Comparison of ENCODE assay signal across 1 cellular context in the genomic region with DNA sequence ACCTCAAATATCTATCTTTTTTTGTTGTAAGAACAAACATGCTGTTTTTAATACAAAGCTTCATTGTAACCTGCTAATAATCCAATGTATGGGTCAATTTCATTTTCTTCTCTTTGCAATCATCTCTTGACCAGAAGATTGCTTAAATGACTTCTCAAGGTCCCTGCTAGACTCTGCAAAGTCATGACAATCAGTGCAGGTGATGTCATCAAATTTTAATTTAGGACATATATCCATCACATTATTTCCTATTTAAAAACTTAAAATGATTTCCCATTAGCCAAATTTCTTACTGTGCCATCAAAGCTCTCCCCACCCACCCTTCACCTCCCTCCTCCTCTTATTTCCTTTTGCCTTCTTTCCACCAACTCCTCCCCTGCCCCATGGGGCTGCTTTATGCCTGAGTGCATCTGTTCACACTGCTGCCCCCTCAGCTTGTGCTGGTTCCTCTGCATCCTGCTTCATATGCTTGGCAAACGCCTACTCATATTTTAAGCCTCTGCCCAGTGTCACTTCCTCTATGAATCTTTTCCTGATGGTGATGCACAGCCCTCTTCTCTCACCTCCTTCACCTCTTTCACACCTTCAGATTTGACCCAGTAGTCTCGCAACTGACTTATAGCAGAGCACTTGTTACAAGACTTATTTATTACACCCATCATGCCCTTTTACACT.
TF ChIP-seq lines count a peak whose summit lies in the region.

No MANE protein-coding gene starts in this region.

TF ChIP-seq in GM12878, 131 proteins besides CTCF, POLR2A, EP300 and RAD21 (continued from another document and continues in another):
- no peak for TF ChIP-seq CEBPZ (IDR thresholded peaks at IDR 0.05; ENCODE audit: low read depth, low read length)
- TF ChIP-seq HCFC1 (IDR thresholded peaks at IDR 0.05; ENCODE audit: low read length) = 0 out of 2 replicates have a peak, but pooled peaks have one; percentile 22
- TF ChIP-seq ZZZ3 (IDR thresholded peaks at IDR 0.05; ENCODE audit: control insufficient read depth, insufficient read length, low read depth) = no peak
- peak; percentile 64 for TF ChIP-seq RUNX3 (IDR thresholded peaks at IDR 0.05; ENCODE audit: low read length)
- no peak for TF ChIP-seq TARDBP (IDR thresholded peaks at IDR 0.05; ENCODE audit: borderline replicate concordance)
- TF ChIP-seq ZSCAN29 (IDR thresholded peaks at IDR 0.05) = peak; percentile 34; the same call in 1 of the 2 replicates
- TF ChIP-seq CHD2 (IDR thresholded peaks at IDR 0.05; ENCODE audit: borderline replicate concordance, low read depth, low read length) = peak; percentile 74; the same call in 1 of the 2 replicates
- no peak for TF ChIP-seq NFYA (IDR thresholded peaks at IDR 0.05; ENCODE audit: borderline replicate concordance, low read depth, low read length)
- TF ChIP-seq IRF3 (IDR thresholded peaks at IDR 0.05) = no peak
- peak in 1 of 2 experiments; percentile 90; a peak in 2 of 4 replicates for TF ChIP-seq ETV6 (conservative IDR thresholded peaks at IDR 0.05 in 1 of 2, IDR thresholded peaks at IDR 0.05 in 1 of 2; ENCODE audit: borderline replicate concordance in 1 of 2, low read depth in 1 of 2)
- TF ChIP-seq, protein P1, sequence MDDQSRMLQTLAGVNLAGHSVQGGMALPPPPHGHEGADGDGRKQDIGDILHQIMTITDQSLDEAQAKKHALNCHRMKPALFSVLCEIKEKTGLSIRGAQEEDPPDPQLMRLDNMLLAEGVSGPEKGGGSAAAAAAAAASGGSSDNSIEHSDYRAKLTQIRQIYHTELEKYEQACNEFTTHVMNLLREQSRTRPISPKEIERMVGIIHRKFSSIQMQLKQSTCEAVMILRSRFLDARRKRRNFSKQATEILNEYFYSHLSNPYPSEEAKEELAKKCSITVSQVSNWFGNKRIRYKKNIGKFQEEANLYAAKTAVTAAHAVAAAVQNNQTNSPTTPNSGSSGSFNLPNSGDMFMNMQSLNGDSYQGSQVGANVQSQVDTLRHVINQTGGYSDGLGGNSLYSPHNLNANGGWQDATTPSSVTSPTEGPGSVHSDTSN (IDR thresholded peaks at IDR 0.05; ENCODE audit: insufficient replicate concordance, low read depth, low read length) = no peak
- no peak for TF ChIP-seq MXI1 (IDR thresholded peaks at IDR 0.05; ENCODE audit: low read depth, low read length)
- peak; percentile 91 for TF ChIP-seq DPF2 (IDR thresholded peaks at IDR 0.05)
- TF ChIP-seq TCF3 (IDR thresholded peaks at IDR 0.05; ENCODE audit: borderline replicate concordance, insufficient read depth, low read depth, low read length) = no peak
- TF ChIP-seq SREBF2 (IDR thresholded peaks at IDR 0.05; ENCODE audit: low read length) = no peak
- no peak for TF ChIP-seq NR2C2 (IDR thresholded peaks at IDR 0.05; ENCODE audit: borderline replicate concordance, control insufficient read depth, insufficient read length, low read depth)
- peak; percentile 16; the same call in 1 of the 2 replicates for TF ChIP-seq SMC3 (IDR thresholded peaks at IDR 0.05; ENCODE audit: borderline replicate concordance, low read length)
- no peak for TF ChIP-seq ATF3 (IDR thresholded peaks at IDR 0.05; ENCODE audit: borderline replicate concordance, extremely low read depth, low read depth, low read length)
- TF ChIP-seq, protein P2, sequence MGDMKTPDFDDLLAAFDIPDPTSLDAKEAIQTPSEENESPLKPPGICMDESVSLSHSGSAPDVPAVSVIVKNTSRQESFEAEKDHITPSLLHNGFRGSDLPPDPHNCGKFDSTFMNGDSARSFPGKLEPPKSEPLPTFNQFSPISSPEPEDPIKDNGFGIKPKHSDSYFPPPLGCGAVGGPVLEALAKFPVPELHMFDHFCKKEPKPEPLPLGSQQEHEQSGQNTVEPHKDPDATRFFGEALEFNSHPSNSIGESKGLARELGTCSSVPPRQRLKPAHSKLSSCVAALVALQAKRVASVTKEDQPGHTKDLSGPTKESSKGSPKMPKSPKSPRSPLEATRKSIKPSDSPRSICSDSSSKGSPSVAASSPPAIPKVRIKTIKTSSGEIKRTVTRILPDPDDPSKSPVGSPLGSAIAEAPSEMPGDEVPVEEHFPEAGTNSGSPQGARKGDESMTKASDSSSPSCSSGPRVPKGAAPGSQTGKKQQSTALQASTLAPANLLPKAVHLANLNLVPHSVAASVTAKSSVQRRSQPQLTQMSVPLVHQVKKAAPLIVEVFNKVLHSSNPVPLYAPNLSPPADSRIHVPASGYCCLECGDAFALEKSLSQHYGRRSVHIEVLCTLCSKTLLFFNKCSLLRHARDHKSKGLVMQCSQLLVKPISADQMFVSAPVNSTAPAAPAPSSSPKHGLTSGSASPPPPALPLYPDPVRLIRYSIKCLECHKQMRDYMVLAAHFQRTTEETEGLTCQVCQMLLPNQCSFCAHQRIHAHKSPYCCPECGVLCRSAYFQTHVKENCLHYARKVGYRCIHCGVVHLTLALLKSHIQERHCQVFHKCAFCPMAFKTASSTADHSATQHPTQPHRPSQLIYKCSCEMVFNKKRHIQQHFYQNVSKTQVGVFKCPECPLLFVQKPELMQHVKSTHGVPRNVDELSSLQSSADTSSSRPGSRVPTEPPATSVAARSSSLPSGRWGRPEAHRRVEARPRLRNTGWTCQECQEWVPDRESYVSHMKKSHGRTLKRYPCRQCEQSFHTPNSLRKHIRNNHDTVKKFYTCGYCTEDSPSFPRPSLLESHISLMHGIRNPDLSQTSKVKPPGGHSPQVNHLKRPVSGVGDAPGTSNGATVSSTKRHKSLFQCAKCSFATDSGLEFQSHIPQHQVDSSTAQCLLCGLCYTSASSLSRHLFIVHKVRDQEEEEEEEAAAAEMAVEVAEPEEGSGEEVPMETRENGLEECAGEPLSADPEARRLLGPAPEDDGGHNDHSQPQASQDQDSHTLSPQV (IDR thresholded peaks at IDR 0.05) = no peak
- peak; percentile 99 to 100 for TF ChIP-seq IKZF2 (IDR thresholded peaks at IDR 0.05)
- no peak for TF ChIP-seq ZBTB11 (CRISPR knock-in tag; IDR thresholded peaks at IDR 0.05)
- no peak for TF ChIP-seq CEBPB (IDR thresholded peaks at IDR 0.05; ENCODE audit: borderline replicate concordance in 1 of 2, low read depth in 2 of 2, low read length in 2 of 2)
- no peak for TF ChIP-seq KAT2A (conservative IDR thresholded peaks at IDR 0.05; ENCODE audit: control insufficient read depth, low read depth, low read length)
- 0 out of 2 replicates have a peak, but pooled peaks have one; percentile 39 for TF ChIP-seq CREB1 (IDR thresholded peaks at IDR 0.05; ENCODE audit: low read depth)
- no peak for TF ChIP-seq HDAC6 (IDR thresholded peaks at IDR 0.05; ENCODE audit: unreplicated experiment)
- no peak for TF ChIP-seq CBFB (IDR thresholded peaks at IDR 0.05; ENCODE audit: low read depth)
- TF ChIP-seq, protein P3, sequence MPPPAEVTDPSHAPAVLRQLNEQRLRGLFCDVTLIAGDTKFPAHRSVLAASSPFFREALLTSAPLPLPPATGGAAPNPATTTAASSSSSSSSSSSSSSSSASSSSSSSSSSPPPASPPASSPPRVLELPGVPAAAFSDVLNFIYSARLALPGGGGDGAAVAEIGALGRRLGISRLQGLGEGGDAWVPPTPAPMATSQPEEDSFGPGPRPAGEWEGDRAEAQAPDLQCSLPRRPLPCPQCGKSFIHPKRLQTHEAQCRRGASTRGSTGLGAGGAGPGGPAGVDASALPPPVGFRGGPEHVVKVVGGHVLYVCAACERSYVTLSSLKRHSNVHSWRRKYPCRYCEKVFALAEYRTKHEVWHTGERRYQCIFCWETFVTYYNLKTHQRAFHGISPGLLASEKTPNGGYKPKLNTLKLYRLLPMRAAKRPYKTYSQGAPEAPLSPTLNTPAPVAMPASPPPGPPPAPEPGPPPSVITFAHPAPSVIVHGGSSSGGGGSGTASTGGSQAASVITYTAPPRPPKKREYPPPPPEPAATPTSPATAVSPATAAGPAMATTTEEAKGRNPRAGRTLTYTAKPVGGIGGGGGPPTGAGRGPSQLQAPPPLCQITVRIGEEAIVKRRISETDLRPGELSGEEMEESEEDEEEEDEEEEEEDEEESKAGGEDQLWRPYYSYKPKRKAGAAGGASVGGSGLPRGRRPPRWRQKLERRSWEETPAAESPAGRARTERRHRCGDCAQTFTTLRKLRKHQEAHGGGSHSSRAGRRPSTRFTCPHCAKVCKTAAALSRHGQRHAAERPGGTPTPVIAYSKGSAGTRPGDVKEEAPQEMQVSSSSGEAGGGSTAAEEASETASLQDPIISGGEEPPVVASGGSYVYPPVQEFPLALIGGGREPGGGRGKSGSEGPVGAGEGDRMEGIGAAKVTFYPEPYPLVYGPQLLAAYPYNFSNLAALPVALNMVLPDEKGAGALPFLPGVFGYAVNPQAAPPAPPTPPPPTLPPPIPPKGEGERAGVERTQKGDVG (CRISPR knock-in tag; IDR thresholded peaks at IDR 0.05) = no peak
- no peak for TF ChIP-seq CBX3 (IDR thresholded peaks at IDR 0.05; ENCODE audit: borderline replicate concordance, low read depth)
- no peak for TF ChIP-seq NR2C1 (IDR thresholded peaks at IDR 0.05)
- no peak for TF ChIP-seq LARP7 (IDR thresholded peaks at IDR 0.05)
- TF ChIP-seq BCL11A (IDR thresholded peaks at IDR 0.05; ENCODE audit: low read depth, low read length) = peak; percentile 81; the same call in 1 of the 2 replicates
- 0 out of 2 replicates have a peak, but pooled peaks have one; percentile 38 for TF ChIP-seq HDAC2 (IDR thresholded peaks at IDR 0.05)
- TF ChIP-seq NFXL1 (IDR thresholded peaks at IDR 0.05; ENCODE audit: borderline replicate concordance) = no peak
- peak; percentile 92 for TF ChIP-seq PAX5 (IDR thresholded peaks at IDR 0.05; ENCODE audit: borderline replicate concordance, low read depth, low read length)
